31 cellular contexts compared by ENCODE assay signal in the genomic region with DNA sequence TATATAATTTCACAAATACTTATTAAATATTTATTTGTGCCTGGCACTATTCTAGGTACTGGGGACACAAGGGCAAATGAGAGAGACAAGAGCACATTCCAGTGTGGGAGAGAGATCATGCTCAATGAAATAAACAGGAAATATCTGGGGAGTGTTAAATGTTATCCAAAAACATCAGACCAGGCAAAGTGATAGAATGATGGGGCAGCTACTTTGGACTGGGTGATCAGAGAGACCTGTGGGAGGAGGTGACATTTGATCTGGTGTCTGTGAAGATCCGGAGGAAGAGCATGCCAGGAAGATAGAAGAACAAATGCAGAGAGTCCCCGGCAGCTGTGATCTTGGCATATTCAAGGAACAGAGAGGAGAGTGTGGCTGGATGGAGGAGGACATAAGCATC. TPM values are rescaled to one million over a fixed set of nuclear protein-coding genes. Genes with fewer than 3 reads are reported as not detected.
"Had no signal": no experiment of that assay in that cellular context is flagged by ENCODE, and none has a peak within 500 bp of the region (broad histone marks: within the 10 kb centered on the region; RNA-seq: fewer than 3 reads in every experiment).

No MANE protein-coding gene starts in this region.

- H3K4me3 ChIP-seq: coronary artery, esophagus squamous epithelium, lower lobe of right lung, mucosa of descending colon, right lobe of liver, suprapubic skin, vagina had no signal

- H3K9me3 Mint-ChIP-seq: effector memory CD8-positive, alpha-beta T cell; immature natural killer cell; memory B cell; mesothelial cell of epicardium; stimulated activated naive CD8-positive, alpha-beta T cell treated with anti-CD3 and anti-CD28 coated beads, Interleukin-15, amount 100 ng/mL, for 72 hours had no signal

- H3K36me3 Mint-ChIP-seq: immature natural killer cell; memory B cell; mesothelial cell of epicardium; naive thymus-derived CD8-positive, alpha-beta T cell had no signal

- H3K36me3 ChIP-seq: esophagus squamous epithelium, lower lobe of right lung, right lobe of liver, suprapubic skin, vagina had no signal

- H3K4me3 Mint-ChIP-seq: effector memory CD8-positive, alpha-beta T cell; immature natural killer cell; memory B cell; mesothelial cell of epicardium; naive thymus-derived CD8-positive, alpha-beta T cell; neural crest cell; stimulated activated naive CD8-positive, alpha-beta T cell treated with anti-CD3 and anti-CD28 coated beads, Interleukin-15, amount 100 ng/mL, for 72 hours had no signal

- H3K4me1 Mint-ChIP-seq: immature natural killer cell; memory B cell; stimulated activated naive CD8-positive, alpha-beta T cell treated with anti-CD3 and anti-CD28 coated beads, Interleukin-15, amount 100 ng/mL, for 72 hours had no signal

- H3K27ac ChIP-seq: coronary artery, esophagus squamous epithelium, lower lobe of right lung, parathyroid adenoma, right lobe of liver, suprapubic skin, vagina had no signal

- ATAC-seq: effector memory CD8-positive, alpha-beta T cell; left colon; left ventricle myocardium superior; lower lobe of right lung; mucosa of descending colon; naive thymus-derived CD8-positive, alpha-beta T cell; right lobe of liver; stimulated activated naive CD8-positive, alpha-beta T cell treated with anti-CD3 and anti-CD28 coated beads, Interleukin-15, amount 100 ng/mL, for 72 hours had no signal

- H3K27ac Mint-ChIP-seq: effector memory CD8-positive, alpha-beta T cell; immature natural killer cell; memory B cell; mesothelial cell of epicardium; progenitor cell of endocrine pancreas; stimulated activated naive CD8-positive, alpha-beta T cell treated with anti-CD3 and anti-CD28 coated beads, Interleukin-15, amount 100 ng/mL, for 72 hours had no signal

- H3K4me1 ChIP-seq: esophagus squamous epithelium, lower lobe of right lung, parathyroid adenoma, right lobe of liver, suprapubic skin had no signal

- DNase-seq: dermis blood vessel endothelial cell; effector memory CD8-positive, alpha-beta T cell; erythroblast; esophagus squamous epithelium; foreskin melanocyte; hypothalamus; immature natural killer cell; islet precursor cell; kidney glomerular epithelial cell; left colon; left ventricle myocardium superior; lower lobe of right lung; mucosa of descending colon; naive thymus-derived CD8-positive, alpha-beta T cell; right lobe of liver; small intestine; stimulated activated CD4-positive, alpha-beta T cell treated with anti-CD3 and anti-CD28 coated beads, Interleukin-12 subunit alpha, Interleukin-12 subunit beta, amount 100 ng/mL, for 4 hours; stimulated activated CD4-positive, alpha-beta T cell treated with anti-CD3 and anti-CD28 coated beads, Interleukin-1b, Interleukin-23, amount 100 ng/mL, for 48 hours; stimulated activated CD4-positive, alpha-beta T cell treated with anti-CD3 and anti-CD28 coated beads, Interleukin-4, amount 100 ng/mL, for 1 hour; stimulated activated CD8-positive, alpha-beta memory T cell treated with anti-CD3 and anti-CD28 coated beads, Interleukin-4, amount 100 ng/mL, for 48 hours; stimulated activated naive CD4-positive, alpha-beta T cell; stimulated activated naive CD8-positive, alpha-beta T cell treated with anti-CD3 and anti-CD28 coated beads, Interleukin-15, amount 100 ng/mL, for 72 hours; trophoblast cell had no signal

- H3K9me3 ChIP-seq: esophagus squamous epithelium, lower lobe of right lung, mucosa of descending colon, right lobe of liver, suprapubic skin, vagina had no signal

RNA-seq across cellular contexts. Expression of gene GNG12, which starts 27.5 kb away (rescaled TPM):
- total RNA-seq: naive thymus-derived CD8-positive, alpha-beta T cell had no signal
